ENCODE assay signal across 27 cellular contexts in genomic region chr20:41510224-41510623, GRCh38.
A peak's percentile ranks its signal among the peaks of the same experiment; 100 is the strongest.
DNase-seq lines count a peak whose midpoint lies in the region; ATAC-seq and TF ChIP-seq lines count a peak whose summit lies in the region.
"Had no signal": no experiment of that assay in that cellular context is flagged by ENCODE, and none has a peak within 500 bp of the region (broad histone marks: within the 10 kb centered on the region; RNA-seq: fewer than 3 reads in every experiment).

No MANE protein-coding gene starts in this region.

- TF ChIP-seq CTCF in 22Rv1 (IDR thresholded peaks at IDR 0.05) (no peak), adrenal gland (IDR thresholded peaks at IDR 0.05) (no peak), left ventricle myocardium inferior (IDR thresholded peaks at IDR 0.05; ENCODE audit: borderline replicate concordance) (no peak), SK-N-SH (IDR thresholded peaks at IDR 0.05) (no peak), CD14-positive monocyte (IDR thresholded peaks at IDR 0.05) (no peak)

- no peak overlapping the region for H3K4me3 Mint-ChIP-seq in CD14-positive monocyte
- H3K4me3 Mint-ChIP-seq: activated CD8-positive, alpha-beta memory T cell treated with anti-CD3 and anti-CD28 coated beads, Interleukin-2, amount 10 ng/mL, durations not matched to agents 7 days and 5 days; activated naive CD8-positive, alpha-beta T cell; activated T-helper 17 cell treated with anti-CD3 and anti-CD28 coated beads, Interleukin-2, amount 50 U/mL, for 72 hours; IgD-negative memory B cell; memory B cell; naive thymus-derived CD8-positive, alpha-beta T cell; T-cell had no signal

- TF ChIP-seq RAD21 in SK-N-SH (IDR thresholded peaks at IDR 0.05; ENCODE audit: low read length): no peak

- H3K4me1 ChIP-seq in adrenal gland (replicated peaks in 1 of 2) (peaks cover 31 to 48% of the 10 kb centered on the region in 2 donors), left ventricle myocardium inferior (peaks cover 74% of the 10 kb centered on the region), rectal smooth muscle tissue (ENCODE audit: control insufficient read depth, insufficient read depth, low read length) (peaks cover 42% of the 10 kb centered on the region), SK-N-SH (ENCODE audit: control insufficient read depth in 1 of 2, insufficient read depth in 2 of 2, low read depth in 1 of 2, low read length in 1 of 2) (peaks cover 0 to 8% of the 10 kb centered on the region in 2 experiments; a peak in 2 of 4 replicates)
- H3K4me1 ChIP-seq: BLaER1 treated with 17β-estradiol and CSF1 and Interleukin-3, amounts not matched to agents 10 nM and 100 nM had no signal

- no peak for TF ChIP-seq POLR2A in adrenal gland (IDR thresholded peaks at IDR 0.05)

- H3F3A ChIP-seq in SK-N-SH (replicated peaks; ENCODE audit: insufficient read depth): no peaks in the 10 kb centered on the region

- no peak overlapping the region for H3K4me2 ChIP-seq in SK-N-SH
- H3K4me2 ChIP-seq: A549; BLaER1 treated with 17β-estradiol and CSF1 and Interleukin-3, amounts not matched to agents 10 nM and 100 nM had no signal

- peaks cover 1 to 5% (median 5%) of the 10 kb centered on the region in 7 donors for H3K9me3 Mint-ChIP-seq in CD14-positive monocyte

- H3K27ac ChIP-seq in 22Rv1 (peak overlapping the region; percentile 17), adrenal gland (peak overlapping the region in 4 of 5 donors; percentile 2 to 54 (median 37)), left ventricle myocardium inferior (replicated peaks) (peak overlapping the region; percentile 73), rectal smooth muscle tissue (ENCODE audit: low read depth, low read length) (peak overlapping the region; percentile 74), SK-N-SH (ENCODE audit: low read depth in 2 of 2, low read length in 1 of 2) (no peak overlapping the region; a peak in 1 of 4 replicates)
- H3K27ac ChIP-seq: A549; BLaER1 treated with 17β-estradiol and CSF1 and Interleukin-3, amounts not matched to agents 10 nM and 100 nM had no signal

- H3K4me1 Mint-ChIP-seq in CD14-positive monocyte: peaks cover 2% of the 10 kb centered on the region

- H2AFZ ChIP-seq in SK-N-SH (ENCODE audit: low read depth): no peak overlapping the region

- H3K27ac Mint-ChIP-seq in CD14-positive monocyte: no peak overlapping the region
- H3K27ac Mint-ChIP-seq: activated CD8-positive, alpha-beta memory T cell treated with anti-CD3 and anti-CD28 coated beads, Interleukin-2, amount 10 ng/mL, durations not matched to agents 7 days and 5 days; activated naive CD8-positive, alpha-beta T cell; activated T-helper 17 cell treated with anti-CD3 and anti-CD28 coated beads, Interleukin-2, amount 50 U/mL, for 72 hours; memory B cell; T-cell had no signal

- no peaks in the 10 kb centered on the region for H3K27me3 Mint-ChIP-seq in CD14-positive monocyte (ENCODE audit: low read depth in 3 of 3)
- H3K27me3 Mint-ChIP-seq: activated CD8-positive, alpha-beta memory T cell treated with anti-CD3 and anti-CD28 coated beads, Interleukin-2, amount 10 ng/mL, durations not matched to agents 7 days and 5 days; activated naive CD8-positive, alpha-beta T cell; activated T-helper 17 cell treated with anti-CD3 and anti-CD28 coated beads, Interleukin-2, amount 50 U/mL, for 72 hours; IgD-negative memory B cell; memory B cell; naive thymus-derived CD8-positive, alpha-beta T cell; T-cell had no signal

- H3K4me3 ChIP-seq in adrenal gland (no peak overlapping the region), left ventricle myocardium inferior (no peak overlapping the region), rectal smooth muscle tissue (ENCODE audit: low read length) (no peak overlapping the region), SK-N-SH (ENCODE audit: low read depth in 2 of 2, low read length in 1 of 2) (no peak overlapping the region)
- H3K4me3 ChIP-seq: A549; BLaER1 treated with 17β-estradiol and CSF1 and Interleukin-3, amounts not matched to agents 10 nM and 100 nM; MG63; vagina had no signal

- WGBS in adrenal gland, 4 donors: 27 to 43% (median 35%) methylated on average over 7 of the region's 7 CpGs
- WGBS in SK-N-SH (ENCODE audit: low lambda C conversion rate): 94% methylated on average over 7 of the region's 7 CpGs

- no peaks in the 10 kb centered on the region for H4K20me1 ChIP-seq in SK-N-SH (ENCODE audit: insufficient read depth)

- DNase-seq in adrenal gland (peak in 6 of 7 donors; percentile 27 to 47 (median 40)), left ventricle myocardium inferior (no peak), SK-N-SH (no peak), CD14-positive monocyte (ENCODE audit: low spot score) (no peak), mucosa of gallbladder (ENCODE audit: low spot score) (no peak)
- DNase-seq: activated CD4-positive, alpha-beta T cell treated with anti-CD3 and anti-CD28 coated beads for 4 hours; activated CD8-positive, alpha-beta memory T cell treated with anti-CD3 and anti-CD28 coated beads, Interleukin-2, amount 10 ng/mL, durations not matched to agents 7 days and 5 days; cortex of kidney; hippocampal formation; islet precursor cell; MG63; naive thymus-derived CD8-positive, alpha-beta T cell; NCI-H1436 treated with DMSO at 0.1 percent for 48 hours; NCI-H2171 treated with DMSO at 0.1 percent for 48 hours; NCI-H748 treated with DMSO at 0.1 percent for 48 hours; stimulated activated CD4-positive, alpha-beta T cell treated with anti-CD3 and anti-CD28 coated beads, Interleukin-4, amount 100 ng/mL, for 1 hour; T-cell had no signal

- no peaks in the 10 kb centered on the region for H3K79me2 ChIP-seq in SK-N-SH (ENCODE audit: insufficient read depth)

- CTCF ChIA-PET in SK-N-SH (lab: Yijun Ruan, JAX): no interaction called here

- POLR2A ChIA-PET in SK-N-SH (lab: Yijun Ruan, JAX): no interaction called here

- H3K9ac ChIP-seq in rectal smooth muscle tissue (ENCODE audit: low read length) (no peak overlapping the region), SK-N-SH (no peak overlapping the region)
- H3K9ac ChIP-seq: BLaER1 treated with 17β-estradiol and CSF1 and Interleukin-3, amounts not matched to agents 10 nM and 100 nM had no signal

- H3K9me3 ChIP-seq in adrenal gland (replicated peaks in 1 of 3): no peaks in the 10 kb centered on the region
- peaks cover under 1% of the 10 kb centered on the region for H3K9me3 ChIP-seq in left ventricle myocardium inferior (replicated peaks)
- H3K9me3 ChIP-seq in SK-N-SH: no peaks in the 10 kb centered on the region
- H3K9me3 ChIP-seq: vagina had no signal

- TF ChIP-seq EP300 in SK-N-SH (IDR thresholded peaks at IDR 0.05; ENCODE audit: borderline replicate concordance in 1 of 2, low read depth in 1 of 2, low read length in 1 of 2): no peak

- no peak for ATAC-seq in HG03354 (IDR thresholded peaks at IDR 0.05; ENCODE audit: poor library complexity, severe bottlenecking, unreplicated experiment)
- ATAC-seq: A549; activated CD8-positive, alpha-beta memory T cell treated with anti-CD3 and anti-CD28 coated beads, Interleukin-2, amount 10 ng/mL, durations not matched to agents 7 days and 5 days; activated T-helper 17 cell treated with anti-CD3 and anti-CD28 coated beads, Interleukin-2, amount 50 U/mL, for 72 hours; naive thymus-derived CD8-positive, alpha-beta T cell; T-cell had no signal

- H3K36me3 ChIP-seq in adrenal gland (replicated peaks in 1 of 2) (peaks cover 0 to 6% of the 10 kb centered on the region in 2 donors), left ventricle myocardium inferior (peaks cover 9% of the 10 kb centered on the region), rectal smooth muscle tissue (ENCODE audit: control insufficient read depth, insufficient read depth, low read length) (peaks cover 5% of the 10 kb centered on the region), SK-N-SH (replicated peaks in 1 of 2; ENCODE audit: control insufficient read depth in 1 of 2, insufficient read depth in 2 of 2, low read length in 1 of 2) (peaks cover 33 to 43% of the 10 kb centered on the region in 2 experiments)

- intact Hi-C loops in adrenal gland (cut with DNase I) (no loop called here), left ventricle myocardium inferior (cut with micrococcal nuclease) (loop anchor here (10.0 kb wide), 1 partner anchor 185 kb away; no protein-coding TSS in a partner anchor), CD14-positive monocyte (cut with micrococcal nuclease) (no loop called here)

- no peaks in the 10 kb centered on the region for H3K9me2 ChIP-seq in SK-N-SH

- H3K36me3 Mint-ChIP-seq in CD14-positive monocyte: peaks cover 72 to 76% of the 10 kb centered on the region in 2 donors

- H3K27me3 ChIP-seq in adrenal gland (no peaks in the 10 kb centered on the region), left ventricle myocardium inferior (ENCODE audit: low read depth) (no peaks in the 10 kb centered on the region), rectal smooth muscle tissue (ENCODE audit: control insufficient read depth, insufficient read depth, low read length) (no peaks in the 10 kb centered on the region), SK-N-SH (ENCODE audit: insufficient read depth) (no peaks in the 10 kb centered on the region)
- H3K27me3 ChIP-seq: BLaER1 treated with 17β-estradiol and CSF1 and Interleukin-3, amounts not matched to agents 10 nM and 100 nM; MG63; vagina had no signal

TF ChIP-seq in SK-N-SH, 30 proteins besides CTCF, POLR2A, EP300 and RAD21:
- TF ChIP-seq CHD2 (IDR thresholded peaks at IDR 0.05; ENCODE audit: low read length, partially characterized antibody) (no peak), FOSL2 (IDR thresholded peaks at IDR 0.05; ENCODE audit: borderline replicate concordance, low read depth) (no peak), NRF1 (IDR thresholded peaks at IDR 0.05; ENCODE audit: low read depth, low read length) (no peak), TCF12 (IDR thresholded peaks at IDR 0.05) (no peak)
TF ChIP-seq in SK-N-SH: peak in this region for 0.

Comparison
In these comparisons a context has a peak if more than half of its experiments do, and no peak if none do; other contexts are left out.
1. H3K27ac ChIP-seq: peak in 22Rv1 (single experiment), adrenal gland (4 of 5), left ventricle myocardium inferior (single experiment) and rectal smooth muscle tissue (single experiment); none in SK-N-SH (0 of 2).
2. DNase-seq: peak in adrenal gland (6 of 7); none in left ventricle myocardium inferior (single experiment), SK-N-SH (single experiment), CD14-positive monocyte (single experiment) and mucosa of gallbladder (single experiment).